8 cellular contexts compared by ENCODE assay signal in genomic region chr4:82890913-82891727, GRCh38. TPM values are rescaled to one million over a fixed set of nuclear protein-coding genes. Genes with fewer than 3 reads are reported as not detected.
DNase-seq lines count a peak whose midpoint lies in the region; ATAC-seq and TF ChIP-seq lines count a peak whose summit lies in the region.

A gene with protein sequence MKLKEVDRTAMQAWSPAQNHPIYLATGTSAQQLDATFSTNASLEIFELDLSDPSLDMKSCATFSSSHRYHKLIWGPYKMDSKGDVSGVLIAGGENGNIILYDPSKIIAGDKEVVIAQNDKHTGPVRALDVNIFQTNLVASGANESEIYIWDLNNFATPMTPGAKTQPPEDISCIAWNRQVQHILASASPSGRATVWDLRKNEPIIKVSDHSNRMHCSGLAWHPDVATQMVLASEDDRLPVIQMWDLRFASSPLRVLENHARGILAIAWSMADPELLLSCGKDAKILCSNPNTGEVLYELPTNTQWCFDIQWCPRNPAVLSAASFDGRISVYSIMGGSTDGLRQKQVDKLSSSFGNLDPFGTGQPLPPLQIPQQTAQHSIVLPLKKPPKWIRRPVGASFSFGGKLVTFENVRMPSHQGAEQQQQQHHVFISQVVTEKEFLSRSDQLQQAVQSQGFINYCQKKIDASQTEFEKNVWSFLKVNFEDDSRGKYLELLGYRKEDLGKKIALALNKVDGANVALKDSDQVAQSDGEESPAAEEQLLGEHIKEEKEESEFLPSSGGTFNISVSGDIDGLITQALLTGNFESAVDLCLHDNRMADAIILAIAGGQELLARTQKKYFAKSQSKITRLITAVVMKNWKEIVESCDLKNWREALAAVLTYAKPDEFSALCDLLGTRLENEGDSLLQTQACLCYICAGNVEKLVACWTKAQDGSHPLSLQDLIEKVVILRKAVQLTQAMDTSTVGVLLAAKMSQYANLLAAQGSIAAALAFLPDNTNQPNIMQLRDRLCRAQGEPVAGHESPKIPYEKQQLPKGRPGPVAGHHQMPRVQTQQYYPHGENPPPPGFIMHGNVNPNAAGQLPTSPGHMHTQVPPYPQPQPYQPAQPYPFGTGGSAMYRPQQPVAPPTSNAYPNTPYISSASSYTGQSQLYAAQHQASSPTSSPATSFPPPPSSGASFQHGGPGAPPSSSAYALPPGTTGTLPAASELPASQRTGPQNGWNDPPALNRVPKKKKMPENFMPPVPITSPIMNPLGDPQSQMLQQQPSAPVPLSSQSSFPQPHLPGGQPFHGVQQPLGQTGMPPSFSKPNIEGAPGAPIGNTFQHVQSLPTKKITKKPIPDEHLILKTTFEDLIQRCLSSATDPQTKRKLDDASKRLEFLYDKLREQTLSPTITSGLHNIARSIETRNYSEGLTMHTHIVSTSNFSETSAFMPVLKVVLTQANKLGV (minus strand): TSS chr4:82891153. CDS start chr4:82881936, 9,217 bp downstream.

- peak within 1 kb of the TSS; percentile 85 for H2AFZ ChIP-seq in PC-3 (ENCODE audit: low read length)

- H3K4me3 ChIP-seq in Jurkat, Clone E6-1 (ENCODE audit: low read length), result peak within 1 kb of the TSS; percentile 88
- H3K4me3 ChIP-seq in PC-3 (ENCODE audit: low read length), result peak within 1 kb of the TSS; percentile 100
- peak within 1 kb of the TSS; percentile 92 for H3K4me3 ChIP-seq in epithelial cell of proximal tubule (ENCODE audit: low read depth, low read length)
- H3K4me3 ChIP-seq in mucosa of rectum (ENCODE audit: low read length in 2 of 2), result peak within 1 kb of the TSS; percentile 94

- ATAC-seq in GM21619 (IDR thresholded peaks at IDR 0.05; ENCODE audit: unreplicated experiment) (peak; percentile 87), PC-3 (peak; percentile 90)

- BruUV-seq in PC-3 (replicated peaks; lab: Mats Ljungman, UMichigan), result no TSS peak

- no peaks in the 10 kb centered on the region for H3K9me2 ChIP-seq in PC-3 (replicated peaks; ENCODE audit: low read length)

- peaks cover 72% of the 10 kb centered on the region for H3K79me2 ChIP-seq in PC-3 (ENCODE audit: low read length)

- intact Hi-C loops in PC-3 (cut with micrococcal nuclease), result no loop called here

- CTCF ChIA-PET in PC-3 (lab: Charles Lee), result no interaction called here

- H3K4me2 ChIP-seq in PC-3 (ENCODE audit: low read length), result peak within 1 kb of the TSS; percentile 94

- H3K27ac ChIP-seq in PC-3 (ENCODE audit: low read length) (peak within 1 kb of the TSS; percentile 96), mucosa of rectum (ENCODE audit: low read depth in 2 of 2, low read length in 2 of 2) (peak within 1 kb of the TSS; percentile 99)

- no peaks in the 10 kb centered on the region for H3F3A ChIP-seq in PC-3 (ENCODE audit: low read length, unreplicated experiment)

- peak within 1 kb of the TSS; percentile 100 for H3K9ac ChIP-seq in PC-3 (ENCODE audit: low read length)
- H3K9ac ChIP-seq in mucosa of rectum (ENCODE audit: low read depth in 1 of 2, low read length in 2 of 2), result peak within 1 kb of the TSS; percentile 98 to 99

- TF ChIP-seq CTCF in PC-3 (conservative IDR thresholded peaks at IDR 0.05; ENCODE audit: low read depth, low read length) (no peak; the same call in 1 of the 2 replicates), epithelial cell of proximal tubule (conservative IDR thresholded peaks at IDR 0.05; ENCODE audit: low read depth, low read length) (no peak)

- DNase-seq in DMS153 (lab: John Stamatoyannopoulos, UW) (peak; percentile 93), PC-3 (peak; percentile 93), epithelial cell of proximal tubule (ENCODE audit: low read depth) (no peak)
- peak; percentile 86 for DNase-seq in Jurkat, Clone E6-1 (ENCODE audit: low read depth, low spot score)
- peak; percentile 96 for DNase-seq in activated T-cell treated with anti-CD3 and anti-CD28 coated beads, Interleukin-2, amount 50 U/mL, for 1 hour
- DNase-seq in stimulated activated CD8-positive, alpha-beta memory T cell treated with anti-CD3 and anti-CD28 coated beads, Interleukin-4, amount 100 ng/mL, for 48 hours, result peak; percentile 98

- H3K4me1 ChIP-seq in PC-3 (ENCODE audit: insufficient read depth, low read length) (peaks cover 26% of the 10 kb centered on the region), mucosa of rectum (ENCODE audit: control insufficient read depth in 2 of 2, insufficient read depth in 2 of 2, low read length in 2 of 2) (peaks cover 19 to 23% of the 10 kb centered on the region in 2 donors)

- H3K27me3 ChIP-seq in PC-3 (ENCODE audit: low read length), result no peaks in the 10 kb centered on the region
- H3K27me3 ChIP-seq in mucosa of rectum (ENCODE audit: control insufficient read depth in 2 of 2, insufficient read depth in 2 of 2, low read length in 2 of 2), result no peaks in the 10 kb centered on the region

- H3K9me3 ChIP-seq in PC-3 (ENCODE audit: low read length) (no peaks in the 10 kb centered on the region), mucosa of rectum (ENCODE audit: control insufficient read depth in 2 of 2, low read length in 2 of 2) (no peaks in the 10 kb centered on the region)

- H4K20me1 ChIP-seq in PC-3 (ENCODE audit: low read length), result peaks cover 28% of the 10 kb centered on the region

- peaks cover 25% of the 10 kb centered on the region for H3K36me3 ChIP-seq in PC-3 (ENCODE audit: low read depth, low read length)
- peaks cover 13 to 17% of the 10 kb centered on the region in 2 donors for H3K36me3 ChIP-seq in mucosa of rectum (ENCODE audit: control insufficient read depth in 2 of 2, insufficient read depth in 2 of 2, low read length in 2 of 2)

- POLR2A ChIA-PET in PC-3 (lab: Charles Lee; ENCODE audit: unreplicated experiment), result no interaction called here

RNA-seq across cellular contexts. Expression of the gene that starts here (rescaled TPM):
- polyA plus RNA-seq in Jurkat, Clone E6-1 (2012; ENCODE audit: insufficient read depth, insufficient read length), result 64.2 TPM
- 47.4 and 77.1 TPM in 2 replicates for total RNA-seq in PC-3 (2014; rRNA removed)
- 77.0 and 98.8 TPM in 2 replicates for total RNA-seq in epithelial cell of proximal tubule
